In the genomic region with DNA sequence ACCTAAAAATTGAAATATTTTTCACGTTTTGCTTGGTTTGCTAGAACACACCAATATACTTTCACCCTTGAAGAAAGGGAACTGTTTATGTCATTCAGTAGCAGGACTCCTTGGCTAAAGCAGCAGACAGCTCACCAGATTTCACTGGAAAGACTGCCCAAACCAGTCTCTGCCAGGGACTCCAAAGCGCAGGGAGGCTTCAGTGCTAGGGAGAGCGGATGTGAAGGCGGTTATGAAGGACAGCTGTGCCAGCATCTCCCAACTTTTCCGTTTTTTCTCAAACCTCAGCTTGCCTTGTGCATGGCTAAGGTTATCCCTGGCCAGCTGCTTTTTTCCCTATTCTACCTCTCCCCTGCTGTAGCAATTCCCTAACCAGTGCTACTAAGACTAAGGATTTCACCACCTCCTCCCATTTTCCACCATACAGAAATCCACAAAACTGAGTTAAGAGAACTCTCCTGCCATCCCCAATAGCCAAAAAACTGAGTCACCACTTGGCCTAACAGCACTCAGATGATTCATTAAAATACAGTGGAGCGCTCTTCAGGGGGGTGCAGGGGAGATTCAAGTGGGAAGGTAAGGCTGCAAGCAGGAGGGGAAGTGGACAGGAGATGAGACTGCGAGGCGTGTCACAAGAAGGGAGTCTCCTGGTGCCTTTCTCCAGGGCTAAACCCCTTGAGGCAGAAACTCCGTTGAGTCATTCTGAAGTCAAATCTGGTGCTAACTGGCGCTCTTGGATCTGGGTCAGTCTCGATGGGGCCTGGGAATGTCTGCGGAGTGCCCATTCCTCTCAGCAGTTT, we compare ENCODE assay signal across 1 cellular context.
TF ChIP-seq lines count a peak whose summit lies in the region.

No MANE protein-coding gene starts in this region.

TF ChIP-seq in GM23338, 12 proteins besides CTCF, POLR2A, EP300 and RAD21 (continued from another document):
- TF ChIP-seq, protein P1, sequence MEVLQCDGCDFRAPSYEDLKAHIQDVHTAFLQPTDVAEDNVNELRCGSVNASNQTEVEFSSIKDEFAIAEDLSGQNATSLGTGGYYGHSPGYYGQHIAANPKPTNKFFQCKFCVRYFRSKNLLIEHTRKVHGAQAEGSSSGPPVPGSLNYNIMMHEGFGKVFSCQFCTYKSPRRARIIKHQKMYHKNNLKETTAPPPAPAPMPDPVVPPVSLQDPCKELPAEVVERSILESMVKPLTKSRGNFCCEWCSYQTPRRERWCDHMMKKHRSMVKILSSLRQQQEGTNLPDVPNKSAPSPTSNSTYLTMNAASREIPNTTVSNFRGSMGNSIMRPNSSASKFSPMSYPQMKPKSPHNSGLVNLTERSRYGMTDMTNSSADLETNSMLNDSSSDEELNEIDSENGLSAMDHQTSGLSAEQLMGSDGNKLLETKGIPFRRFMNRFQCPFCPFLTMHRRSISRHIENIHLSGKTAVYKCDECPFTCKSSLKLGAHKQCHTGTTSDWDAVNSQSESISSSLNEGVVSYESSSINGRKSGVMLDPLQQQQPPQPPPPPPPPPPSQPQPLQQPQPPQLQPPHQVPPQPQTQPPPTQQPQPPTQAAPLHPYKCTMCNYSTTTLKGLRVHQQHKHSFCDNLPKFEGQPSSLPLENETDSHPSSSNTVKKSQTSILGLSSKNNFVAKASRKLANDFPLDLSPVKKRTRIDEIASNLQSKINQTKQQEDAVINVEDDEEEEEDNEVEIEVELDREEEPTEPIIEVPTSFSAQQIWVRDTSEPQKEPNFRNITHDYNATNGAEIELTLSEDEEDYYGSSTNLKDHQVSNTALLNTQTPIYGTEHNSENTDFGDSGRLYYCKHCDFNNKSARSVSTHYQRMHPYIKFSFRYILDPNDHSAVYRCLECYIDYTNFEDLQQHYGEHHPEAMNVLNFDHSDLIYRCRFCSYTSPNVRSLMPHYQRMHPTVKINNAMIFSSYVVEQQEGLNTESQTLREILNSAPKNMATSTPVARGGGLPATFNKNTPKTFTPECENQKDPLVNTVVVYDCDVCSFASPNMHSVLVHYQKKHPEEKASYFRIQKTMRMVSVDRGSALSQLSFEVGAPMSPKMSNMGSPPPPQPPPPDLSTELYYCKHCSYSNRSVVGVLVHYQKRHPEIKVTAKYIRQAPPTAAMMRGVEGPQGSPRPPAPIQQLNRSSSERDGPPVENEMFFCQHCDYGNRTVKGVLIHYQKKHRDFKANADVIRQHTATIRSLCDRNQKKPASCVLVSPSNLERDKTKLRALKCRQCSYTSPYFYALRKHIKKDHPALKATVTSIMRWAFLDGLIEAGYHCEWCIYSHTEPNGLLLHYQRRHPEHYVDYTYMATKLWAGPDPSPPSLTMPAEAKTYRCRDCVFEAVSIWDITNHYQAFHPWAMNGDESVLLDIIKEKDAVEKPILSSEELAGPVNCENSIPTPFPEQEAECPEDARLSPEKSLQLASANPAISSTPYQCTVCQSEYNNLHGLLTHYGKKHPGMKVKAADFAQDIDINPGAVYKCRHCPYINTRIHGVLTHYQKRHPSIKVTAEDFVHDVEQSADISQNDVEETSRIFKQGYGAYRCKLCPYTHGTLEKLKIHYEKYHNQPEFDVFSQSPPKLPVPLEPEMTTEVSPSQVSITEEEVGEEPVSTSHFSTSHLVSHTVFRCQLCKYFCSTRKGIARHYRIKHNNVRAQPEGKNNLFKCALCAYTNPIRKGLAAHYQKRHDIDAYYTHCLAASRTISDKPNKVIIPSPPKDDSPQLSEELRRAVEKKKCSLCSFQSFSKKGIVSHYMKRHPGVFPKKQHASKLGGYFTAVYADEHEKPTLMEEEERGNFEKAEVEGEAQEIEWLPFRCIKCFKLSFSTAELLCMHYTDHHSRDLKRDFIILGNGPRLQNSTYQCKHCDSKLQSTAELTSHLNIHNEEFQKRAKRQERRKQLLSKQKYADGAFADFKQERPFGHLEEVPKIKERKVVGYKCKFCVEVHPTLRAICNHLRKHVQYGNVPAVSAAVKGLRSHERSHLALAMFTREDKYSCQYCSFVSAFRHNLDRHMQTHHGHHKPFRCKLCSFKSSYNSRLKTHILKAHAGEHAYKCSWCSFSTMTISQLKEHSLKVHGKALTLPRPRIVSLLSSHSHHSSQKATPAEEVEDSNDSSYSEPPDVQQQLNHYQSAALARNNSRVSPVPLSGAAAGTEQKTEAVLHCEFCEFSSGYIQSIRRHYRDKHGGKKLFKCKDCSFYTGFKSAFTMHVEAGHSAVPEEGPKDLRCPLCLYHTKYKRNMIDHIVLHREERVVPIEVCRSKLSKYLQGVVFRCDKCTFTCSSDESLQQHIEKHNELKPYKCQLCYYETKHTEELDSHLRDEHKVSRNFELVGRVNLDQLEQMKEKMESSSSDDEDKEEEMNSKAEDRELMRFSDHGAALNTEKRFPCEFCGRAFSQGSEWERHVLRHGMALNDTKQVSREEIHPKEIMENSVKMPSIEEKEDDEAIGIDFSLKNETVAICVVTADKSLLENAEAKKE (CRISPR knock-in tag; IDR thresholded peaks at IDR 0.05), result no peak
- TF ChIP-seq EZH2 (IDR thresholded peaks at IDR 0.05; ENCODE audit: low read depth, unreplicated experiment), result no peak
